16 cellular contexts compared by ENCODE assay signal in genomic region chr13:38309397-38309796, GRCh38.
"Had no signal": no experiment of that assay in that cellular context is flagged by ENCODE, and none has a peak within 500 bp of the region (broad histone marks: within the 10 kb centered on the region; RNA-seq: fewer than 3 reads in every experiment).

No MANE protein-coding gene starts in this region.

- H3K4me3 Mint-ChIP-seq: dendritic cell treated with granulocyte-macrophage colony-stimulating factor and Interleukin-4, amounts not matched to agents 40 ng/mL and 50 ng/mL, for 4 days; natural killer cell treated with Interleukin-12 subunit alpha and Interleukin-12 subunit beta and Interleukin-15 and Interleukin-18, amount 100 ng/mL, for 72 hours; T-helper 2 cell treated with Interferon-gamma antibody and Interleukin-4, amounts not matched to agents 5 μg/mL and 100 μg/mL, for 36 hours had no signal

- ATAC-seq: left ventricle myocardium superior; natural killer cell treated with Interleukin-12 subunit alpha and Interleukin-12 subunit beta and Interleukin-15 and Interleukin-18, amount 100 ng/mL, for 72 hours; upper lobe of right lung had no signal

- H3K27ac Mint-ChIP-seq: dendritic cell treated with granulocyte-macrophage colony-stimulating factor and Interleukin-4, amounts not matched to agents 40 ng/mL and 50 ng/mL, for 4 days; natural killer cell treated with Interleukin-12 subunit alpha and Interleukin-12 subunit beta and Interleukin-15 and Interleukin-18, amount 100 ng/mL, for 72 hours; T-helper 2 cell treated with Interferon-gamma antibody and Interleukin-4, amounts not matched to agents 5 μg/mL and 100 μg/mL, for 36 hours had no signal

- H3K27me3 Mint-ChIP-seq: dendritic cell treated with granulocyte-macrophage colony-stimulating factor and Interleukin-4, amounts not matched to agents 40 ng/mL and 50 ng/mL, for 4 days; natural killer cell treated with Interleukin-12 subunit alpha and Interleukin-12 subunit beta and Interleukin-15 and Interleukin-18, amount 100 ng/mL, for 72 hours had no signal

- DNase-seq: activated CD4-positive, alpha-beta T cell treated with anti-CD3 and anti-CD28 coated beads, Interleukin-2, amount 50 U/mL, for 4 hours; activated CD4-positive, CD25-positive, alpha-beta regulatory T cell; activated gamma-delta T cell treated with Interleukin-2 at 50 U/mL for 16 hours; aorta; cerebellar nuclear complex; effector memory CD4-positive, alpha-beta T cell; kidney; left ventricle myocardium superior; posterior cingulate gyrus; stimulated activated CD4-positive, alpha-beta T cell treated with anti-CD3 and anti-CD28 coated beads, Interleukin-15, amount 100 ng/mL, for 24 hours; stimulated activated CD4-positive, alpha-beta T cell treated with anti-CD3 and anti-CD28 coated beads, Interleukin-4, amount 100 ng/mL, for 1 hour; stimulated activated naive CD4-positive, alpha-beta T cell treated with Interleukin-2 at 50 U/mL for 16 hours; upper lobe of right lung had no signal
